11 cellular contexts compared by ENCODE assay signal in genomic region chr15:55254916-55255679, GRCh38. TPM values are rescaled to one million over a fixed set of nuclear protein-coding genes. Genes with fewer than 3 reads are reported as not detected.
DNase-seq lines count a peak whose midpoint lies in the region; ATAC-seq and TF ChIP-seq lines count a peak whose summit lies in the region.
"Had no signal": no experiment of that assay in that cellular context is flagged by ENCODE, and none has a peak within 500 bp of the region (broad histone marks: within the 10 kb centered on the region; RNA-seq: fewer than 3 reads in every experiment).

No MANE protein-coding gene starts in this region.

- intact Hi-C loops in activated CD4-positive, alpha-beta T cell treated with anti-CD3 and anti-CD28 coated beads for 36 hours (cut with DNase I, micrococcal nuclease) = loop anchor here in 1 of 2 experiments (2.0 kb wide), 1 partner anchor 16 kb away; no protein-coding TSS in a partner anchor
- intact Hi-C loops in activated T-helper 1 cell treated with anti-CD3 and anti-CD28 coated beads, Interleukin-12 subunit alpha, Interleukin-12 subunit beta, Interleukin-2, Interleukin-4 antibody, amounts not matched to agents 30 ng/mL and 10 ng/mL and 1 ng/mL, durations not matched to agents 14 hours and 24 hours and 36 hours (cut with micrococcal nuclease) = loop anchor here (2.0 kb wide), 2 partner anchors 16 to 34 kb away; no protein-coding TSS in a partner anchor

- H3K27ac Mint-ChIP-seq in activated CD4-positive, alpha-beta T cell treated with anti-CD3 and anti-CD28 coated beads for 36 hours = peak overlapping the region; percentile 87
- H3K27ac Mint-ChIP-seq in activated T-helper 1 cell treated with anti-CD3 and anti-CD28 coated beads, Interleukin-12 subunit alpha, Interleukin-12 subunit beta, Interleukin-2, Interleukin-4 antibody, amounts not matched to agents 30 ng/mL and 10 ng/mL and 1 ng/mL, durations not matched to agents 14 hours and 24 hours and 36 hours = peak overlapping the region; percentile 82
- H3K27ac Mint-ChIP-seq in progenitor cell of endocrine pancreas = no peak overlapping the region

- H4K20me1 ChIP-seq in osteoblast (ENCODE audit: insufficient read depth, low read length) = no peaks in the 10 kb centered on the region

- H3K4me3 ChIP-seq in osteoblast (ENCODE audit: insufficient read depth, low read length) = no peak overlapping the region
- H3K4me3 ChIP-seq: A549, suprapubic skin had no signal

- H3K79me2 ChIP-seq in osteoblast (ENCODE audit: insufficient read depth, low read length) = no peaks in the 10 kb centered on the region

- no peak for DNase-seq in activated CD4-positive, alpha-beta T cell treated with anti-CD3 and anti-CD28 coated beads for 36 hours
- DNase-seq in activated CD4-positive, alpha-beta T cell treated with anti-CD3 and anti-CD28 coated beads, Interleukin-2, amount 50 U/mL, for 1 hour = no peak
- DNase-seq in activated T-helper 1 cell treated with anti-CD3 and anti-CD28 coated beads, Interleukin-12 subunit alpha, Interleukin-12 subunit beta, Interleukin-2, Interleukin-4 antibody, amounts not matched to agents 30 ng/mL and 10 ng/mL and 1 ng/mL, durations not matched to agents 14 hours and 24 hours and 36 hours (ENCODE audit: low spot score) = no peak
- DNase-seq in osteoblast (ENCODE audit: insufficient read length, low spot score, missing footprints) = no peak
- DNase-seq in medulla oblongata (ENCODE audit: extremely low spot score) = no peak
- DNase-seq in NCI-H1092 (lab: John Stamatoyannopoulos, UW) = no peak
- no peak for DNase-seq in progenitor cell of endocrine pancreas (ENCODE audit: low spot score, unreplicated experiment)
- DNase-seq: NCI-H1417 treated with DMSO at 0.1 percent for 48 hours had no signal

- ATAC-seq in activated CD4-positive, alpha-beta T cell treated with anti-CD3 and anti-CD28 coated beads for 36 hours = peak; percentile 38
- ATAC-seq in HG03045 (IDR thresholded peaks at IDR 0.05; ENCODE audit: unreplicated experiment) = peak; percentile 62
- ATAC-seq: A549 had no signal

- no peaks in the 10 kb centered on the region for H3K9me3 Mint-ChIP-seq in activated CD4-positive, alpha-beta T cell treated with anti-CD3 and anti-CD28 coated beads for 36 hours (ENCODE audit: low read depth)
- H3K9me3 Mint-ChIP-seq in activated T-helper 1 cell treated with anti-CD3 and anti-CD28 coated beads, Interleukin-12 subunit alpha, Interleukin-12 subunit beta, Interleukin-2, Interleukin-4 antibody, amounts not matched to agents 30 ng/mL and 10 ng/mL and 1 ng/mL, durations not matched to agents 14 hours and 24 hours and 36 hours = no peaks in the 10 kb centered on the region
- no peaks in the 10 kb centered on the region for H3K9me3 Mint-ChIP-seq in progenitor cell of endocrine pancreas (ENCODE audit: low read depth)

- no peaks in the 10 kb centered on the region for H3K27me3 ChIP-seq in osteoblast (ENCODE audit: insufficient read depth, low read length)
- H3K27me3 ChIP-seq: suprapubic skin had no signal

- peak overlapping the region; percentile 42 for H3K4me2 ChIP-seq in osteoblast (ENCODE audit: insufficient read depth, low read length)
- H3K4me2 ChIP-seq: A549 had no signal

- H3K27me3 Mint-ChIP-seq in activated CD4-positive, alpha-beta T cell treated with anti-CD3 and anti-CD28 coated beads for 36 hours = no peaks in the 10 kb centered on the region
- H3K27me3 Mint-ChIP-seq in activated T-helper 1 cell treated with anti-CD3 and anti-CD28 coated beads, Interleukin-12 subunit alpha, Interleukin-12 subunit beta, Interleukin-2, Interleukin-4 antibody, amounts not matched to agents 30 ng/mL and 10 ng/mL and 1 ng/mL, durations not matched to agents 14 hours and 24 hours and 36 hours (ENCODE audit: insufficient read depth) = no peaks in the 10 kb centered on the region
- no peaks in the 10 kb centered on the region for H3K27me3 Mint-ChIP-seq in progenitor cell of endocrine pancreas

- peak overlapping the region; percentile 57 for H3K4me3 Mint-ChIP-seq in activated CD4-positive, alpha-beta T cell treated with anti-CD3 and anti-CD28 coated beads for 36 hours
- H3K4me3 Mint-ChIP-seq in activated T-helper 1 cell treated with anti-CD3 and anti-CD28 coated beads, Interleukin-12 subunit alpha, Interleukin-12 subunit beta, Interleukin-2, Interleukin-4 antibody, amounts not matched to agents 30 ng/mL and 10 ng/mL and 1 ng/mL, durations not matched to agents 14 hours and 24 hours and 36 hours = peak overlapping the region; percentile 75
- H3K4me3 Mint-ChIP-seq in progenitor cell of endocrine pancreas (ENCODE audit: low read depth) = no peak overlapping the region

- CTCF ChIA-PET in activated CD4-positive, alpha-beta T cell treated with anti-CD3 and anti-CD28 coated beads for 36 hours (lab: Charles Lee) = interaction anchor here (1.0 to 1.9 kb wide), 4 partner anchors 8 to 64 kb away, joined by 3 to 6 read pairs (median 4); partner anchors contain the start of genes PIGB and PIGBOS1

- peaks cover 16% of the 10 kb centered on the region for H3K4me1 ChIP-seq in osteoblast (ENCODE audit: insufficient read depth, low read length)

- TF ChIP-seq CTCF in osteoblast (IDR thresholded peaks at IDR 0.05; ENCODE audit: extremely low read depth, low read depth, low read length) = no peak
- no peak for TF ChIP-seq CTCF in progenitor cell of endocrine pancreas (IDR thresholded peaks at IDR 0.05; ENCODE audit: unreplicated experiment)

- POLR2A ChIA-PET in activated CD4-positive, alpha-beta T cell treated with anti-CD3 and anti-CD28 coated beads for 36 hours (lab: Charles Lee) = no interaction called here

- H3K27ac ChIP-seq in osteoblast (ENCODE audit: low read depth, low read length) = no peak overlapping the region
- H3K27ac ChIP-seq: A549, suprapubic skin had no signal

- peaks cover 59% of the 10 kb centered on the region for H3K36me3 Mint-ChIP-seq in activated CD4-positive, alpha-beta T cell treated with anti-CD3 and anti-CD28 coated beads for 36 hours (ENCODE audit: low read depth)
- peaks cover 37% of the 10 kb centered on the region for H3K36me3 Mint-ChIP-seq in activated T-helper 1 cell treated with anti-CD3 and anti-CD28 coated beads, Interleukin-12 subunit alpha, Interleukin-12 subunit beta, Interleukin-2, Interleukin-4 antibody, amounts not matched to agents 30 ng/mL and 10 ng/mL and 1 ng/mL, durations not matched to agents 14 hours and 24 hours and 36 hours (ENCODE audit: low read depth)
- peaks cover 3% of the 10 kb centered on the region for H3K36me3 Mint-ChIP-seq in progenitor cell of endocrine pancreas (ENCODE audit: insufficient read depth)

- H2AFZ ChIP-seq in osteoblast (ENCODE audit: low read length) = no peak overlapping the region

- no peaks in the 10 kb centered on the region for H3K36me3 ChIP-seq in osteoblast (ENCODE audit: insufficient read depth, low read length)
- H3K36me3 ChIP-seq: suprapubic skin had no signal

- H3K9me3 ChIP-seq in osteoblast (ENCODE audit: low read depth, low read length) = no peaks in the 10 kb centered on the region
- H3K9me3 ChIP-seq: A549, suprapubic skin had no signal

- H3K4me1 Mint-ChIP-seq in activated CD4-positive, alpha-beta T cell treated with anti-CD3 and anti-CD28 coated beads for 36 hours = peaks cover 80% of the 10 kb centered on the region
- peaks cover 74% of the 10 kb centered on the region for H3K4me1 Mint-ChIP-seq in activated T-helper 1 cell treated with anti-CD3 and anti-CD28 coated beads, Interleukin-12 subunit alpha, Interleukin-12 subunit beta, Interleukin-2, Interleukin-4 antibody, amounts not matched to agents 30 ng/mL and 10 ng/mL and 1 ng/mL, durations not matched to agents 14 hours and 24 hours and 36 hours (ENCODE audit: low read depth)
- no peaks in the 10 kb centered on the region for H3K4me1 Mint-ChIP-seq in progenitor cell of endocrine pancreas (ENCODE audit: low read depth)

RNA-seq across cellular contexts. Expression of gene RAB27A, which starts 34.5 kb away (rescaled TPM):
- total RNA-seq in activated CD4-positive, alpha-beta T cell treated with anti-CD3 and anti-CD28 coated beads for 36 hours = 100 to 1,000 TPM; 111 to 129 TPM
- 98.6 and 100 TPM in 2 replicates for total RNA-seq in activated T-helper 1 cell treated with anti-CD3 and anti-CD28 coated beads, Interleukin-12 subunit alpha, Interleukin-12 subunit beta, Interleukin-2, Interleukin-4 antibody, amounts not matched to agents 30 ng/mL and 10 ng/mL and 1 ng/mL, durations not matched to agents 14 hours and 24 hours and 36 hours
- 7.2 and 11.8 TPM in 2 replicates for total RNA-seq in osteoblast
- total RNA-seq in progenitor cell of endocrine pancreas = 14.0 and 14.5 TPM in 2 replicates

RNA-seq across cellular contexts. Expression of gene RSL24D1, which starts 58.4 kb away (rescaled TPM):
- total RNA-seq in activated CD4-positive, alpha-beta T cell treated with anti-CD3 and anti-CD28 coated beads for 36 hours = 100 to 1,000 TPM; 152 to 188 TPM
- 111 and 116 TPM in 2 replicates for total RNA-seq in activated T-helper 1 cell treated with anti-CD3 and anti-CD28 coated beads, Interleukin-12 subunit alpha, Interleukin-12 subunit beta, Interleukin-2, Interleukin-4 antibody, amounts not matched to agents 30 ng/mL and 10 ng/mL and 1 ng/mL, durations not matched to agents 14 hours and 24 hours and 36 hours
- 110 and 118 TPM in 2 replicates for total RNA-seq in osteoblast
- total RNA-seq in progenitor cell of endocrine pancreas = 69.1 and 72.3 TPM in 2 replicates
